In the genomic region with DNA sequence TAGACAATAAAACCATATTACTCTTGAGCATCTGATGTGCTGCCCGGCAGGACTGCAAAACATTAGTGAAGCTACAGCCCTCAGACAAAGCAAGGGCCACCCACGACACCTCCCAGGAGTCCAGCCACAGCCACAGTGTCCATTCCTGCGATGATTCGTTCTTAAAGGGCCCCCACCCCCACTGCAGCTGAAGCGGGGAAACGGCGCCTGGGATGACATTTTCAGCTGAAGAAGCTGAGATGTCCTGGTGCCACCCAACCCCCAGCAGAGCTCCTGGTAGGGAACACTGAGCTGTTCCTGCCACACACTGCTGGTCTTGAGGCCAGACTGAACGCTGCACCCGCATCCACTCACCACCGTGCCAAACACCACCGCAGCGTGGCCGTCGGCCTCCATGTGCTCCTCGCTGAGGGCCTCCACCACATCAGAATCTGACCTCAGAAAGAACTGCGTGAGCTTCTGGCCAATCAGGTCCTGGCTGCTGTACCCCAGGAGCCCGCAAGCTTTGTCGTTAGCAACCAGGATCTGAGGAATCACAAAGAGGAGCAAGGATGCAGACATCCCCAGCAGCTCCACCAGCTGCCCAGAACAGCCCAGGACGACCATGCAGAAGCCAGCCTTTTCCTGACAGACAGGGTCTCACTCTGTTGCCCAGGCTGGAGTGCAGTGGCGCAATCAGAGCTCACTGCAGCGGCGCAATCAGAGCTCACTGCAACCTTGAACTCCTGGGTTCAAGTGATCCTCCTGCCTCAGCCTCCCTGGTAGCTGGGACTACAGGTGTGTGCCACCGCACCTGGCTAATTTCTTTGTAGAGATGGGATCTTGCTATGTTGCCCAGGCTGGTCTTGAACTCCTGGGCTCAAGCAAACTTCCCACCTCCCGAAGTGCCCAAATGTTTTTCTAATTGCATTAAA, we compare ENCODE assay signal across 19 cellular contexts. TPM values are rescaled to one million over a fixed set of nuclear protein-coding genes. Genes with fewer than 3 reads are reported as not detected.
DNase-seq lines count a peak whose midpoint lies in the region; ATAC-seq, FAIRE-seq and TF ChIP-seq lines count a peak whose summit lies in the region.
"Had no signal": no experiment of that assay in that cellular context is flagged by ENCODE, and none has a peak within 500 bp of the region (broad histone marks: within the 10 kb centered on the region; RNA-seq: fewer than 3 reads in every experiment).

No MANE protein-coding gene starts in this region.

- H3K9me3 Mint-ChIP-seq in chondrocyte (ENCODE audit: low read depth): no peaks in the 10 kb centered on the region
- no peaks in the 10 kb centered on the region for H3K9me3 Mint-ChIP-seq in immature natural killer cell
- H3K9me3 Mint-ChIP-seq: CD14-positive monocyte; CD4-positive, alpha-beta memory T cell; IgD-negative memory B cell had no signal

- H3K27ac Mint-ChIP-seq in chondrocyte (ENCODE audit: unreplicated experiment) (no peak overlapping the region), immature natural killer cell (no peak overlapping the region)

- H3K27me3 Mint-ChIP-seq in chondrocyte (ENCODE audit: low read depth) (no peaks in the 10 kb centered on the region), immature natural killer cell (ENCODE audit: low read depth in 3 of 3) (no peaks in the 10 kb centered on the region)
- H3K27me3 Mint-ChIP-seq: CD4-positive, alpha-beta memory T cell; IgD-negative memory B cell had no signal

- no peaks in the 10 kb centered on the region for H3K9me3 ChIP-seq in HEK293 (ENCODE audit: control insufficient read depth, insufficient read depth, low read depth, low read length)
- H3K9me3 ChIP-seq: BLaER1 had no signal

- DNase-seq in RWPE1 (ENCODE audit: low spot score) (no peak), chondrocyte (ENCODE audit: low spot score) (peak; percentile 38), posterior vena cava (ENCODE audit: low spot score) (peak; percentile 62), immature natural killer cell (no peak), LoVo (ENCODE audit: low spot score) (no peak), frontal cortex (ENCODE audit: low spot score in 2 of 2) (no peak)
- DNase-seq: 8988T; CD4-positive, alpha-beta memory T cell; DMS153; DMS79; GDM1; GOT3; H7 had no signal

- H3K27ac ChIP-seq in HEK293 (ENCODE audit: extremely low read depth, low read depth, low read length) (no peak overlapping the region), RWPE1 (peak overlapping the region; percentile 25; the same call in 1 of the 2 replicates)
- H3K27ac ChIP-seq: BLaER1 had no signal

- H3K4me1 ChIP-seq in HEK293 (ENCODE audit: control insufficient read depth, insufficient read depth, low read length): no peaks in the 10 kb centered on the region
- H3K4me1 ChIP-seq: BLaER1 had no signal

- H3K36me3 Mint-ChIP-seq in chondrocyte (ENCODE audit: low read depth) (peaks cover 3% of the 10 kb centered on the region), immature natural killer cell (peaks cover 0 to 17% (median 12%) of the 10 kb centered on the region in 3 donors)

- TF ChIP-seq CTCF in HEK293 (tag by site-specific recombination; IDR thresholded peaks at IDR 0.05) (no peak), RWPE1 (conservative IDR thresholded peaks at IDR 0.05; ENCODE audit: low read depth) (no peak), chondrocyte (IDR thresholded peaks at IDR 0.05) (no peak)

- H3K36me3 ChIP-seq in HEK293 (ENCODE audit: control insufficient read depth in 2 of 2, insufficient read depth in 1 of 2, low read length in 2 of 2): peaks cover 0 to 81% of the 10 kb centered on the region in 2 experiments; a peak in 2 of 3 replicates

- H3K4me3 Mint-ChIP-seq in chondrocyte (ENCODE audit: unreplicated experiment) (no peak overlapping the region), immature natural killer cell (no peak overlapping the region)
- H3K4me3 Mint-ChIP-seq: CD14-positive monocyte; CD4-positive, alpha-beta memory T cell; IgD-negative memory B cell had no signal

- H3K4me3 ChIP-seq in HEK293 (ENCODE audit: low read depth, low read length): no peak overlapping the region
- H3K4me3 ChIP-seq: BLaER1 had no signal

- intact Hi-C loops in posterior vena cava (cut with DNase I): no loop called here

- ATAC-seq in GM21786 (IDR thresholded peaks at IDR 0.05; ENCODE audit: unreplicated experiment): no peak
- ATAC-seq: HCT116 had no signal

- H3K4me1 Mint-ChIP-seq in chondrocyte (ENCODE audit: low read depth) (peaks cover 2% of the 10 kb centered on the region), immature natural killer cell (no peaks in the 10 kb centered on the region)
- H3K4me1 Mint-ChIP-seq: CD14-positive monocyte had no signal

- CTCF ChIA-PET in HEK293 (lab: Yijun Ruan, JAX): no interaction called here
- CTCF ChIA-PET in RWPE1 (lab: Yijun Ruan, JAX): no interaction called here

- POLR2A ChIA-PET in HEK293 (lab: Yijun Ruan, JAX): no interaction called here
- POLR2A ChIA-PET in RWPE1 (lab: Yijun Ruan, JAX; ENCODE audit: low non-redundant PET): no interaction called here

- FAIRE-seq in frontal cortex (lab: Jason Lieb, UNC): no peak

TF ChIP-seq in HEK293, 187 proteins besides CTCF, POLR2A, EP300 and RAD21:
- TF ChIP-seq KLF16 (tag by site-specific recombination; IDR thresholded peaks at IDR 0.05) (no peak), RBAK (tag by site-specific recombination; IDR thresholded peaks at IDR 0.05) (no peak), ZNF658 (tag by site-specific recombination; IDR thresholded peaks at IDR 0.05) (no peak), ZNF121 (tag by site-specific recombination; IDR thresholded peaks at IDR 0.05) (peak; percentile 96), ZNF623 (tag by site-specific recombination; IDR thresholded peaks at IDR 0.05) (no peak), ZFP3 (tag by site-specific recombination; IDR thresholded peaks at IDR 0.05; ENCODE audit: low read depth) (no peak)
- TF ChIP-seq, protein P1, sequence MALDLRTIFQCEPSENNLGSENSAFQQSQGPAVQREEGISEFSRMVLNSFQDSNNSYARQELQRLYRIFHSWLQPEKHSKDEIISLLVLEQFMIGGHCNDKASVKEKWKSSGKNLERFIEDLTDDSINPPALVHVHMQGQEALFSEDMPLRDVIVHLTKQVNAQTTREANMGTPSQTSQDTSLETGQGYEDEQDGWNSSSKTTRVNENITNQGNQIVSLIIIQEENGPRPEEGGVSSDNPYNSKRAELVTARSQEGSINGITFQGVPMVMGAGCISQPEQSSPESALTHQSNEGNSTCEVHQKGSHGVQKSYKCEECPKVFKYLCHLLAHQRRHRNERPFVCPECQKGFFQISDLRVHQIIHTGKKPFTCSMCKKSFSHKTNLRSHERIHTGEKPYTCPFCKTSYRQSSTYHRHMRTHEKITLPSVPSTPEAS (tag by site-specific recombination; IDR thresholded peaks at IDR 0.05): no peak

RNA-seq across cellular contexts. Expression of gene PASK, which starts 9.5 kb away (rescaled TPM):
- total RNA-seq in chondrocyte: 4.4 to 13.8 TPM (median 4.5 TPM) in 3 replicates
- total RNA-seq in posterior vena cava: 1 to 10 TPM; 2.3 to 4.4 TPM
- polyA plus RNA-seq in immature natural killer cell: 1 to 10 TPM; 2.1 to 5.5 (median 4.9) TPM
- total RNA-seq in frontal cortex: 15.1 TPM

RNA-seq across cellular contexts. Expression of gene PPP1R7, which starts 10.5 kb away (rescaled TPM):
- 43.1 to 54.2 TPM (median 44.3 TPM) in 3 replicates for total RNA-seq in chondrocyte
- total RNA-seq in posterior vena cava: 10 to 100 TPM; 49.3 to 53.0 TPM
- polyA plus RNA-seq in immature natural killer cell: 100 to 1,000 TPM; 108 to 138 (median 132) TPM
- total RNA-seq in frontal cortex: 48.9 TPM

RNA-seq across cellular contexts. Expression of gene MTERF4, which starts 37.7 kb away (rescaled TPM):
- total RNA-seq in chondrocyte (21.5 to 34.1 TPM (median 22.6 TPM) in 3 replicates), posterior vena cava (10 to 100 TPM; 17.1 to 17.8 TPM), frontal cortex (32.6 TPM)
- polyA plus RNA-seq in immature natural killer cell: 10 to 100 TPM; 27.8 to 35.8 (median 30.9) TPM

RNA-seq across cellular contexts. Expression of gene ANO7, which starts 48.7 kb away (rescaled TPM):
- total RNA-seq in chondrocyte: 0.48 to 2.2 TPM (median 1.5 TPM) in 3 replicates
- under 1 TPM; 0.32 to 0.95 TPM for total RNA-seq in posterior vena cava
- under 1 TPM in 1 of 3 donors, not detected in 2; 0.40 TPM for polyA plus RNA-seq in immature natural killer cell
- total RNA-seq in frontal cortex: 0.41 TPM
- polyA plus RNA-seq: CD14-positive monocyte, IgD-negative memory B cell had no signal

Comparison
In these comparisons a context has a peak if more than half of its experiments do, and no peak if none do; other contexts are left out.
1. DNase-seq: peak in chondrocyte (single experiment) and posterior vena cava (single experiment); none in RWPE1 (single experiment), immature natural killer cell (0 of 3), LoVo (single experiment) and frontal cortex (0 of 2).